Comparison of ENCODE assay signal across 24 cellular contexts in the genomic region with DNA sequence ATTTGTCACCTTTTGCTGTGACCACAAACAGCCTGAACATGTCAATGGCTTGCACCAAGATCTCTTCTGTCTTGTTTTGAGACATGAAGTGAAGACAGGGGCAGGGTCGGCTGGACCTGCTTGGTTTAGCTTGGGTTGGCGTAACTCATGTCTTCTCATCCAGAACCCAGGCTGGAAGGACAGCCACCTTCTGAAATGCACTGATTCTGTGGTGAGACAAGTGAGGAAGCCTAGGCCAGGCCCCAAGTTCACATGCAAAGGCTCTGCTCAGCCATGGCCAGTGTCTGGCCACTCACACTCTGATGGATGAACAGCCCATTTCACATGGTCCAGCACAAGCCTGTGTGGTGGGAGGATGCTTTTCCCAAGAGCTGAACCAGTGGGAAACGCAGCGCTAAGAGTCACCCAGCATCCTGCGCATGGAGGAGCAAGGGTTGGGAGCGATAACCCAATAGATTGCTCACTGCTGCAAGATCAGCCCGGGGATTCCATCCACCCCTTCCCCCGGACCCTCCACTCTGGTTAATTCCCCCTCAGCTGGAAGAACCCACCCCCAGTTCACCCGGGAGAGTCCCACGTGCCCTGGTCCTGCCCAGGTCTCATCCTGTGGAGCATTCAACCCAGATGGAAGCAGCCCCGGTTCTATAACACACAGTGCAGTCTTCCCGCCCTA. TPM values are rescaled to one million over a fixed set of nuclear protein-coding genes. Genes with fewer than 3 reads are reported as not detected.
"Had no signal": no experiment of that assay in that cellular context is flagged by ENCODE, and none has a peak within 500 bp of the region (broad histone marks: within the 10 kb centered on the region; RNA-seq: fewer than 3 reads in every experiment).

No MANE protein-coding gene starts in this region.

- H3K9me3 ChIP-seq: SK-N-SH had no signal

- ATAC-seq: Panc1, PC-3 had no signal

- DNase-seq: KBM-7; NCI-H1092; NCI-H1105 treated with DMSO at 0.1 percent for 48 hours; NCI-H1417 treated with DMSO at 0.1 percent for 48 hours; NCI-H146; NCI-H1694 treated with DMSO at 0.1 percent for 48 hours; NCI-H1930; NCI-H2081 treated with DMSO at 0.1 percent for 48 hours; NCI-H2171; NCI-H226; NCI-H446; NCI-H510A; NCI-H524 treated with DMSO at 0.1 percent for 48 hours; NCI-H774; NK-92 treated with Interleukin-12 subunit alpha and Interleukin-12 subunit beta, amount 100 ng/mL, for 24 hours; SHP77; SK-N-SH had no signal

- H3K27ac ChIP-seq: RWPE1 had no signal

RNA-seq across cellular contexts. Expression of gene UBE2QL1, which starts 54.1 kb away (rescaled TPM):
- total RNA-seq: HT-29, LHCN-M2, MCF 10A, OCI-LY7 had no signal
